ENCODE assay signal across 11 cellular contexts in the genomic region with DNA sequence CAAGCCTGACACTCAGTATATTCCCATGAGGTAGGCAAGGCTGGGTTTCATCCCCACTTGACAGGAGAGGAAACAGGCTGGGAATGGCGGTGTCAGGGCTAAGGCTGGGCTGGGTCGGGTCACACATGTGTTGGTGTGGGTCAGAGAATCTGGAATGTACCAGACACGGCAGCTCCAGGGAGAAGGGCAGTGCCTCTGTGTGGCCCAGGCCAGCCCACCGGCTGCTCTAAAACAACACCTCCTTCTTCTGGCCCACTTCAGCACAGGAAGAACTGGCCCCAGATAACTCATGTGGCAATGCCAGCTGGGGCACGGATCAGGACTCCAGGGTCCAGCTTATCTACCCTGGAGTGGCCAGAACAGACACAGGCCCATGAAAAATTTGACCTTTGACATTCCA. TPM values are rescaled to one million over a fixed set of nuclear protein-coding genes. Genes with fewer than 3 reads are reported as not detected.
"Had no signal": no experiment of that assay in that cellular context is flagged by ENCODE, and none has a peak within 500 bp of the region (broad histone marks: within the 10 kb centered on the region; RNA-seq: fewer than 3 reads in every experiment).

No MANE protein-coding gene starts in this region.

- DNase-seq: GM23248, GOT3, H7, H9, HCEC 1CT, HFFc6 had no signal

- H2AFZ ChIP-seq: GM23248, GM23338 had no signal

- FAIRE-seq: H1, H54 had no signal

- H3K9ac ChIP-seq: GM23248 had no signal

- H3K4me3 ChIP-seq: GM23248, GM23338, HAP-1 had no signal

- H3K9me3 ChIP-seq: HAP-1 had no signal

- H3K4me1 ChIP-seq: HAP-1 had no signal

- H3K4me2 ChIP-seq: GM23338 had no signal

- H3K27ac ChIP-seq: GM23248 had no signal

RNA-seq across cellular contexts. Expression of a gene that starts 30.7 kb away (rescaled TPM):
- total RNA-seq: H4 had no signal

RNA-seq across cellular contexts. Expression of a gene that starts 52.8 kb away (rescaled TPM):
- total RNA-seq: H4, H7 had no signal
- polyA plus RNA-seq: GM23248 had no signal

RNA-seq across cellular contexts. Expression of a gene that starts 53.3 kb away (rescaled TPM):
- total RNA-seq: GM23248, H4, H7, HFFc6 had no signal
- polyA plus RNA-seq: GM23248, GM23338 had no signal
